ENCODE assay signal across 9 cellular contexts in the genomic region with DNA sequence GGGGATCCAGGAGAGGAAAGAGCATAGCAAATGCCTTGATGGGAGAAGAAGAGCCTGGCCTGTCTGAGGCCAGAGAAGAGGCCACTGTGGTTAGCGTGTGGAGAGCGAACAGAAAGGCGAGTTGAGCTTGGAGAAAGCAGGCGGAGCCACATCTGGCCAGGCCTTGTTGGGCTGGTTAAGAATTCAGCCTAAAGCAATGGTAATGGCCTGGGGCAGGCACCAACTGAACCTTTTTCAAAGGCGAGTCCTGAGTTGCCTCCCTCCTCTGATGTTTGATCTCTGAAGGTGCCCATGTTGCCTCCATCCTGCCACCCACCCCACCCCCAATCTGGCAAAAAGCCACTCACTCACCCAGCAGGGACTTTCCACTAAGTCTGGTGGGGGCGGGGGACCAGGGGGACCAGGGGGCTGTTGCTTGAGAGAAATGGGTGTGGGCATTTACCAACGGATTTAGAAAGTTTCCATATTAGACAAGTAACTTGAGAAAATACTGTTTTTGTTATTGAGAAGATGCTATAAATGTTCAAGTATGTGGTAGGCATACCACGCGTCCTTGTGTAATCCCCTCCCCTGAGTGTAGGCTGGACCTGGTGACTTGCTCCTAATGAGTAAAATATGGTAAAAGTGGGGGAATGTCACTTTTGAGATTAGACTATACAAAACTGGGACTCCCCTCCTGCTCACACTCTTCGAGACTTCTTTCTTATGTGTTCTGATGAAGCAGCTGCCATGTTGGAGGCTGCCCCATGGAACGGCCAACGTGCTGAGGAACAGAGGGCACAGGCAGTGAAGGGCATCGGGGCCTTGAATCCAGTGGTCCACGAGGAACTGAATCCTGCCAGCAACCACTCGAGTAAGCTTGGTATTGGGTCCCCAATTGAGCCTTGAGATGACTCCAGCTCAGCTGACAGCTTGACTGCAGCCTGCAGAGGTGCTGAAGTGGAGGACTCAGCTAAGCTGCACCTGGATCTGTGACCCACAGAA. TPM values are rescaled to one million over a fixed set of nuclear protein-coding genes. Genes with fewer than 3 reads are reported as not detected.
A peak's percentile ranks its signal among the peaks of the same experiment; 100 is the strongest.
DNase-seq lines count a peak whose midpoint lies in the region; ATAC-seq, FAIRE-seq and TF ChIP-seq lines count a peak whose summit lies in the region.
"Had no signal": no experiment of that assay in that cellular context is flagged by ENCODE, and none has a peak within 500 bp of the region (broad histone marks: within the 10 kb centered on the region; RNA-seq: fewer than 3 reads in every experiment).

No MANE protein-coding gene starts in this region.

- no peak overlapping the region for H3K4me3 Mint-ChIP-seq in endodermal cell

- H3K27me3 ChIP-seq in endodermal cell (ENCODE audit: control insufficient read depth, insufficient read depth, low read length, poor library complexity, severe bottlenecking) (no peaks in the 10 kb centered on the region), gastroesophageal sphincter (no peaks in the 10 kb centered on the region)

- no peak overlapping the region for H3K4me3 ChIP-seq in endodermal cell (ENCODE audit: low read length)
- H3K4me3 ChIP-seq in gastroesophageal sphincter = no peak overlapping the region

- H3K9me3 ChIP-seq in endodermal cell (ENCODE audit: control insufficient read depth, low read length) (no peaks in the 10 kb centered on the region), gastroesophageal sphincter (no peaks in the 10 kb centered on the region)

- H3K36me3 ChIP-seq in endodermal cell (ENCODE audit: control insufficient read depth, insufficient read depth, low read length) (no peaks in the 10 kb centered on the region), gastroesophageal sphincter (no peaks in the 10 kb centered on the region)

- H3K27ac ChIP-seq in endodermal cell (ENCODE audit: low read depth, low read length) (no peak overlapping the region), gastroesophageal sphincter (no peak overlapping the region)

- H3K4me1 ChIP-seq in endodermal cell (ENCODE audit: control insufficient read depth, insufficient read depth, low read length) = no peaks in the 10 kb centered on the region
- peaks cover 0 to 39% (median 15%) of the 10 kb centered on the region in 3 donors for H3K4me1 ChIP-seq in gastroesophageal sphincter

- H3K4me1 Mint-ChIP-seq in endodermal cell = peaks cover 8% of the 10 kb centered on the region

- H3K9ac ChIP-seq in endodermal cell (ENCODE audit: extremely low read depth, low read length, poor library complexity, severe bottlenecking) = no peak overlapping the region

- no peak for FAIRE-seq in RCC 7860 (lab: Jason Lieb, UNC)

- no peak for ATAC-seq in gastroesophageal sphincter

- no peak for TF ChIP-seq POLR2A in gastroesophageal sphincter (IDR thresholded peaks at IDR 0.05)

- TF ChIP-seq CTCF in GM20000 (IDR thresholded peaks at IDR 0.05; ENCODE audit: extremely low read depth, missing control alignments) = no peak
- no peak for TF ChIP-seq CTCF in endodermal cell (conservative IDR thresholded peaks at IDR 0.05)
- no peak for TF ChIP-seq CTCF in gastroesophageal sphincter (IDR thresholded peaks at IDR 0.05)

- no peak overlapping the region for H3K27ac Mint-ChIP-seq in endodermal cell

- DNase-seq in GM20000 (ENCODE audit: low spot score) (peak; percentile 48), endodermal cell (peak; percentile 61), cerebellar nuclear complex (lab: John Stamatoyannopoulos, UW) (no peak), iPS-NIHi7 (ENCODE audit: extremely low spot score) (no peak), RCC 7860 (ENCODE audit: low spot score) (no peak)
- peak; percentile 92 to 94 for DNase-seq in activated CD4-positive, alpha-beta T cell treated with anti-CD3 and anti-CD28 coated beads, Interleukin-2, amount 50 U/mL, for 48 hours
- DNase-seq in stimulated activated CD8-positive, alpha-beta memory T cell treated with anti-CD3 and anti-CD28 coated beads, Interleukin-15, amount 100 ng/mL, for 24 hours (ENCODE audit: low read depth) = peak; percentile 53

- no peaks in the 10 kb centered on the region for H3K9me3 Mint-ChIP-seq in endodermal cell

- no peak for TF ChIP-seq EP300 in gastroesophageal sphincter (IDR thresholded peaks at IDR 0.05)

- no peaks in the 10 kb centered on the region for H3K36me3 Mint-ChIP-seq in endodermal cell (ENCODE audit: low read depth)

- WGBS in endodermal cell (ENCODE audit: insufficient coverage in 1 of 2, insufficient read length in 1 of 2), 2 experiments = 90 to 92% methylated on average over 11 to 15 of the region's 15 CpGs
- 85 to 93% methylated on average over 12 to 15 of the region's 15 CpGs for WGBS in gastroesophageal sphincter (ENCODE audit: low coverage in 1 of 2), 2 donors

- H3K27me3 Mint-ChIP-seq in endodermal cell (ENCODE audit: insufficient read depth) = peaks cover 13% of the 10 kb centered on the region

RNA-seq across cellular contexts. Expression of gene TNS4, which starts 29.9 kb away (rescaled TPM):
- total RNA-seq in endodermal cell (1 to 10 TPM in 1 of 2 donors, under 1 TPM in 1; 0.89 to 2.5 TPM), gastroesophageal sphincter (1 to 10 TPM in 1 of 4 donors, not detected in 3; 2.2 TPM)
- 0.07 TPM for polyA plus RNA-seq in endodermal cell (2013, experiment 1 of 2)
- not detected for polyA plus RNA-seq in endodermal cell (2013, experiment 2 of 2)
- total RNA-seq: progenitor cell of endocrine pancreas had no signal

RNA-seq across cellular contexts. Expression of gene CCR7, which starts 34.0 kb away (rescaled TPM):
- total RNA-seq in endodermal cell (under 1 TPM in 1 of 2 donors, not detected in 1; 0.53 TPM), gastroesophageal sphincter (1 to 10 TPM in 1 of 4 donors, under 1 TPM in 2, not detected in 1; 0.15 to 2.2 (median 0.35) TPM)
- 0.21 TPM for polyA plus RNA-seq in endodermal cell (2013, experiment 1 of 2)
- polyA plus RNA-seq in endodermal cell (2013, experiment 2 of 2) = not detected
- total RNA-seq: progenitor cell of endocrine pancreas had no signal

Comparison
In these comparisons a context has a peak if more than half of its experiments do, and no peak if none do; other contexts are left out.
1. DNase-seq: peak in GM20000 (single experiment), activated CD4-positive, alpha-beta T cell treated with anti-CD3 and anti-CD28 coated beads, Interleukin-2, amount 50 U/mL, for 48 hours (2 of 2), endodermal cell (single experiment) and stimulated activated CD8-positive, alpha-beta memory T cell treated with anti-CD3 and anti-CD28 coated beads, Interleukin-15, amount 100 ng/mL, for 24 hours (single experiment); none in cerebellar nuclear complex (0 of 2), iPS-NIHi7 (single experiment) and RCC 7860 (single experiment).